Comparison of ENCODE assay signal across 1 cellular context in the genomic region with DNA sequence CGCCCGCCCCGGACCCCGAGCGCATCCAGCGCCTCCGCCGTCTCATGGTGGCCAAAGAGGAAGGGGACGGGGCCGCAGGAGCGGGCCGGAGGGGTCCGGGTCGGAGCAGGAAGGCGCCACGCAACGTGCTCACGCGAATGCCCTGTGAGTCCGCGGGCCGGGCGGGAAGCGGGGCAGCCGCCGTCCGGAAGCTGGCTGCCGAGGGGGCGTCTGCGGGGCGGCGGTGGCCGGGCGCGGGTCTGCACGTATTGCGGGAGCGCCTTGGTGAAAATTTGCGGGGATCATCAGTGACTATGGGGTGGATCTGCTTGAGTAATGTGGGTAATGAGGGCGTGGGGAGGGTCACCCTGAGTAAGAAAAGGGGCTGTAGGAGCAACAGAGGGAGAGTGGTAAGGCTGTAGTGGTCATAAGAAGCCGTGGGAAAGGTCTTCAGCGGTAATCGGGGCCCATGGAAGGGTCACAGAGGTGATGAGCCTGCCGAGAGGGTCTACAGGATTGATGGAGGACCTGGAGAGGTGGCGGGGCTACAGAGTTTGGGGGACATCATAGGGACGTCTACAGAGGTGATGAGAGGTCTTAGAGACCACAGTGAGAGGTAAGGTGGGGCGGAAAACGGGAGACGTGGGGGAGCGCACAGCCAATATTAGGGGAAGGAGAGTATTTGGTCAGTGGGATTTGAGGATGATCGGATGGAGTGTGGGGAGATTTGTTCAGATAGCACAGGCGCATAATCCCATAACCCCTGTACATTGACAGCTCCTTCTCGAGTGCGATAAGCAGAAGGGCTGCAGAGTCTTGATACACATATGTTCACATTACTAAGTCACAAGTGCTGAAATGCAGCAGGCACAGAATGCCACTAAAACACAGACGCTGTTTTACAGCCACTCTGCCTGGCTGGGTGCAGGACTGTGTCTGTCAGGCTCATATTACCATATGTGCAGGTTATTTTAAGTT.
TF ChIP-seq lines count a peak whose summit lies in the region.

No MANE protein-coding gene starts in this region.

TF ChIP-seq in K562, 482 proteins besides CTCF, POLR2A, EP300 and RAD21 (continued from another document and continues in another):
- TF ChIP-seq, protein P1, sequence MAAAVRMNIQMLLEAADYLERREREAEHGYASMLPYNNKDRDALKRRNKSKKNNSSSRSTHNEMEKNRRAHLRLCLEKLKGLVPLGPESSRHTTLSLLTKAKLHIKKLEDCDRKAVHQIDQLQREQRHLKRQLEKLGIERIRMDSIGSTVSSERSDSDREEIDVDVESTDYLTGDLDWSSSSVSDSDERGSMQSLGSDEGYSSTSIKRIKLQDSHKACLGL (CRISPR knock-in tag; IDR thresholded peaks at IDR 0.05; ENCODE audit: borderline replicate concordance, poor library complexity, severe bottlenecking) = no peak
- no peak for TF ChIP-seq ZNF79 (CRISPR knock-in tag; IDR thresholded peaks at IDR 0.05; ENCODE audit: low read depth)
- no peak for TF ChIP-seq ZNF830 (CRISPR knock-in tag; IDR thresholded peaks at IDR 0.05)
- TF ChIP-seq PCBP1 (IDR thresholded peaks at IDR 0.05; ENCODE audit: low read depth, low read length, poor library complexity, severe bottlenecking) = no peak
- TF ChIP-seq RBM14 (IDR thresholded peaks at IDR 0.05; ENCODE audit: borderline replicate concordance, insufficient read depth, low read depth, low read length) = no peak
- no peak for TF ChIP-seq BRF1 (IDR thresholded peaks at IDR 0.05; ENCODE audit: borderline replicate concordance, extremely low read depth, insufficient read length)
- no peak for TF ChIP-seq RFX7 (CRISPR knock-in tag; IDR thresholded peaks at IDR 0.05)
- TF ChIP-seq MYC (IDR thresholded peaks at IDR 0.05; ENCODE audit: low read depth, low read length) = no peak
- no peak for TF ChIP-seq MYC (CRISPR knock-in tag; IDR thresholded peaks at IDR 0.05; ENCODE audit: borderline replicate concordance, low read depth)
- TF ChIP-seq SOX6 (IDR thresholded peaks at IDR 0.05) = peak; percentile 51; the same call in 1 of the 2 replicates
- no peak for TF ChIP-seq MAFF (IDR thresholded peaks at IDR 0.05; ENCODE audit: low read length)
- TF ChIP-seq ZNF224 (CRISPR knock-in tag; IDR thresholded peaks at IDR 0.05) = no peak
- no peak for TF ChIP-seq FIP1L1 (IDR thresholded peaks at IDR 0.05; ENCODE audit: low read depth, low read length, poor library complexity, severe bottlenecking)
- TF ChIP-seq TCF7L2 (IDR thresholded peaks at IDR 0.05; ENCODE audit: low read depth, low read length) = no peak
- no peak for TF ChIP-seq HDAC8 (tag; IDR thresholded peaks at IDR 0.05)
- no peak for TF ChIP-seq YY1 (IDR thresholded peaks at IDR 0.05; ENCODE audit: borderline replicate concordance in 1 of 3, control insufficient read depth in 1 of 3, extremely low read depth in 1 of 3, insufficient read depth in 3 of 3, insufficient read length in 1 of 3, insufficient replicate concordance in 2 of 3, low read depth in 1 of 3, low read length in 2 of 3)
- no peak for TF ChIP-seq ZNF121 (CRISPR knock-in tag; conservative IDR thresholded peaks at IDR 0.05)
- TF ChIP-seq DDX20 (tag; IDR thresholded peaks at IDR 0.05; ENCODE audit: low read depth) = no peak
- TF ChIP-seq, protein P2, sequence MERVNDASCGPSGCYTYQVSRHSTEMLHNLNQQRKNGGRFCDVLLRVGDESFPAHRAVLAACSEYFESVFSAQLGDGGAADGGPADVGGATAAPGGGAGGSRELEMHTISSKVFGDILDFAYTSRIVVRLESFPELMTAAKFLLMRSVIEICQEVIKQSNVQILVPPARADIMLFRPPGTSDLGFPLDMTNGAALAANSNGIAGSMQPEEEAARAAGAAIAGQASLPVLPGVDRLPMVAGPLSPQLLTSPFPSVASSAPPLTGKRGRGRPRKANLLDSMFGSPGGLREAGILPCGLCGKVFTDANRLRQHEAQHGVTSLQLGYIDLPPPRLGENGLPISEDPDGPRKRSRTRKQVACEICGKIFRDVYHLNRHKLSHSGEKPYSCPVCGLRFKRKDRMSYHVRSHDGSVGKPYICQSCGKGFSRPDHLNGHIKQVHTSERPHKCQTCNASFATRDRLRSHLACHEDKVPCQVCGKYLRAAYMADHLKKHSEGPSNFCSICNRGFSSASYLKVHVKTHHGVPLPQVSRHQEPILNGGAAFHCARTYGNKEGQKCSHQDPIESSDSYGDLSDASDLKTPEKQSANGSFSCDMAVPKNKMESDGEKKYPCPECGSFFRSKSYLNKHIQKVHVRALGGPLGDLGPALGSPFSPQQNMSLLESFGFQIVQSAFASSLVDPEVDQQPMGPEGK (CRISPR knock-in tag; IDR thresholded peaks at IDR 0.05; ENCODE audit: borderline replicate concordance) = no peak
- TF ChIP-seq, protein P3, sequence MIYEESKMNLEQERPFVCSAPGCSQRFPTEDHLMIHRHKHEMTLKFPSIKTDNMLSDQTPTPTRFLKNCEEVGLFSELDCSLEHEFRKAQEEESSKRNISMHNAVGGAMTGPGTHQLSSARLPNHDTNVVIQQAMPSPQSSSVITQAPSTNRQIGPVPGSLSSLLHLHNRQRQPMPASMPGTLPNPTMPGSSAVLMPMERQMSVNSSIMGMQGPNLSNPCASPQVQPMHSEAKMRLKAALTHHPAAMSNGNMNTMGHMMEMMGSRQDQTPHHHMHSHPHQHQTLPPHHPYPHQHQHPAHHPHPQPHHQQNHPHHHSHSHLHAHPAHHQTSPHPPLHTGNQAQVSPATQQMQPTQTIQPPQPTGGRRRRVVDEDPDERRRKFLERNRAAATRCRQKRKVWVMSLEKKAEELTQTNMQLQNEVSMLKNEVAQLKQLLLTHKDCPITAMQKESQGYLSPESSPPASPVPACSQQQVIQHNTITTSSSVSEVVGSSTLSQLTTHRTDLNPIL (CRISPR knock-in tag; IDR thresholded peaks at IDR 0.05) = no peak
- TF ChIP-seq, protein P4, sequence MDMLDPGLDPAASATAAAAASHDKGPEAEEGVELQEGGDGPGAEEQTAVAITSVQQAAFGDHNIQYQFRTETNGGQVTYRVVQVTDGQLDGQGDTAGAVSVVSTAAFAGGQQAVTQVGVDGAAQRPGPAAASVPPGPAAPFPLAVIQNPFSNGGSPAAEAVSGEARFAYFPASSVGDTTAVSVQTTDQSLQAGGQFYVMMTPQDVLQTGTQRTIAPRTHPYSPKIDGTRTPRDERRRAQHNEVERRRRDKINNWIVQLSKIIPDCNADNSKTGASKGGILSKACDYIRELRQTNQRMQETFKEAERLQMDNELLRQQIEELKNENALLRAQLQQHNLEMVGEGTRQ (CRISPR knock-in tag; IDR thresholded peaks at IDR 0.05) = no peak
- no peak for TF ChIP-seq NUFIP1 (IDR thresholded peaks at IDR 0.05; ENCODE audit: partially characterized antibody)
- peak; percentile 19 for TF ChIP-seq RBBP5 (IDR thresholded peaks at IDR 0.05; ENCODE audit: borderline replicate concordance, insufficient read depth, low read length, poor library complexity, severe bottlenecking)
- TF ChIP-seq, protein P5, sequence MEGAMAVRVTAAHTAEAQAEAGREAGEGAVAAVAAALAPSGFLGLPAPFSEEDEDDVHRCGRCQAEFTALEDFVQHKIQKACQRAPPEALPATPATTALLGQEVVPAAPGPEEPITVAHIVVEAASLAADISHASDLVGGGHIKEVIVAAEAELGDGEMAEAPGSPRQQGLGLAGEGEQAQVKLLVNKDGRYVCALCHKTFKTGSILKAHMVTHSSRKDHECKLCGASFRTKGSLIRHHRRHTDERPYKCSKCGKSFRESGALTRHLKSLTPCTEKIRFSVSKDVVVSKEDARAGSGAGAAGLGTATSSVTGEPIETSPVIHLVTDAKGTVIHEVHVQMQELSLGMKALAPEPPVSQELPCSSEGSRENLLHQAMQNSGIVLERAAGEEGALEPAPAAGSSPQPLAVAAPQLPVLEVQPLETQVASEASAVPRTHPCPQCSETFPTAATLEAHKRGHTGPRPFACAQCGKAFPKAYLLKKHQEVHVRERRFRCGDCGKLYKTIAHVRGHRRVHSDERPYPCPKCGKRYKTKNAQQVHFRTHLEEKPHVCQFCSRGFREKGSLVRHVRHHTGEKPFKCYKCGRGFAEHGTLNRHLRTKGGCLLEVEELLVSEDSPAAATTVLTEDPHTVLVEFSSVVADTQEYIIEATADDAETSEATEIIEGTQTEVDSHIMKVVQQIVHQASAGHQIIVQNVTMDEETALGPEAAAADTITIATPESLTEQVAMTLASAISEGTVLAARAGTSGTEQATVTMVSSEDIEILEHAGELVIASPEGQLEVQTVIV (CRISPR knock-in tag; IDR thresholded peaks at IDR 0.05; ENCODE audit: borderline replicate concordance) = no peak
- no peak for TF ChIP-seq EHMT2 (IDR thresholded peaks at IDR 0.05)
- no peak for TF ChIP-seq ZNF347 (CRISPR knock-in tag; IDR thresholded peaks at IDR 0.05; ENCODE audit: low read depth)
- TF ChIP-seq NEUROD1 (IDR thresholded peaks at IDR 0.05; ENCODE audit: borderline replicate concordance, low read depth, low read length, partially characterized antibody) = no peak
- TF ChIP-seq, protein P6, sequence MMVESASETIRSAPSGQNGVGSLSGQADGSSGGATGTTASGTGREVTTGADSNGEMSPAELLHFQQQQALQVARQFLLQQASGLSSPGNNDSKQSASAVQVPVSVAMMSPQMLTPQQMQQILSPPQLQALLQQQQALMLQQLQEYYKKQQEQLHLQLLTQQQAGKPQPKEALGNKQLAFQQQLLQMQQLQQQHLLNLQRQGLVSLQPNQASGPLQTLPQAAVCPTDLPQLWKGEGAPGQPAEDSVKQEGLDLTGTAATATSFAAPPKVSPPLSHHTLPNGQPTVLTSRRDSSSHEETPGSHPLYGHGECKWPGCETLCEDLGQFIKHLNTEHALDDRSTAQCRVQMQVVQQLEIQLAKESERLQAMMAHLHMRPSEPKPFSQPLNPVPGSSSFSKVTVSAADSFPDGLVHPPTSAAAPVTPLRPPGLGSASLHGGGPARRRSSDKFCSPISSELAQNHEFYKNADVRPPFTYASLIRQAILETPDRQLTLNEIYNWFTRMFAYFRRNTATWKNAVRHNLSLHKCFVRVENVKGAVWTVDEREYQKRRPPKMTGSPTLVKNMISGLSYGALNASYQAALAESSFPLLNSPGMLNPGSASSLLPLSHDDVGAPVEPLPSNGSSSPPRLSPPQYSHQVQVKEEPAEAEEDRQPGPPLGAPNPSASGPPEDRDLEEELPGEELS (CRISPR knock-in tag; IDR thresholded peaks at IDR 0.05; ENCODE audit: borderline replicate concordance) = no peak
- peak in 1 of 2 experiments; percentile 43; a peak in 1 of 4 replicates for TF ChIP-seq KDM1A (IDR thresholded peaks at IDR 0.05)
- TF ChIP-seq ZBTB1 (CRISPR knock-in tag; IDR thresholded peaks at IDR 0.05; ENCODE audit: borderline replicate concordance, low read depth) = no peak
- no peak for TF ChIP-seq KAT8 (IDR thresholded peaks at IDR 0.05; ENCODE audit: low read depth)
- TF ChIP-seq BHLHE40 (IDR thresholded peaks at IDR 0.05; ENCODE audit: low read length) = no peak
- TF ChIP-seq, protein P7, sequence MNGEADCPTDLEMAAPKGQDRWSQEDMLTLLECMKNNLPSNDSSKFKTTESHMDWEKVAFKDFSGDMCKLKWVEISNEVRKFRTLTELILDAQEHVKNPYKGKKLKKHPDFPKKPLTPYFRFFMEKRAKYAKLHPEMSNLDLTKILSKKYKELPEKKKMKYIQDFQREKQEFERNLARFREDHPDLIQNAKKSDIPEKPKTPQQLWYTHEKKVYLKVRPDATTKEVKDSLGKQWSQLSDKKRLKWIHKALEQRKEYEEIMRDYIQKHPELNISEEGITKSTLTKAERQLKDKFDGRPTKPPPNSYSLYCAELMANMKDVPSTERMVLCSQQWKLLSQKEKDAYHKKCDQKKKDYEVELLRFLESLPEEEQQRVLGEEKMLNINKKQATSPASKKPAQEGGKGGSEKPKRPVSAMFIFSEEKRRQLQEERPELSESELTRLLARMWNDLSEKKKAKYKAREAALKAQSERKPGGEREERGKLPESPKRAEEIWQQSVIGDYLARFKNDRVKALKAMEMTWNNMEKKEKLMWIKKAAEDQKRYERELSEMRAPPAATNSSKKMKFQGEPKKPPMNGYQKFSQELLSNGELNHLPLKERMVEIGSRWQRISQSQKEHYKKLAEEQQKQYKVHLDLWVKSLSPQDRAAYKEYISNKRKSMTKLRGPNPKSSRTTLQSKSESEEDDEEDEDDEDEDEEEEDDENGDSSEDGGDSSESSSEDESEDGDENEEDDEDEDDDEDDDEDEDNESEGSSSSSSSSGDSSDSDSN (IDR thresholded peaks at IDR 0.05; ENCODE audit: borderline replicate concordance in 1 of 2, low read depth in 2 of 2, low read length in 2 of 2) = 0 out of 4 replicates have a peak, but pooled peaks of 1 of the 2 experiments have one; percentile 21
- peak; percentile 56; the same call in 1 of the 2 replicates for TF ChIP-seq MIER1 (IDR thresholded peaks at IDR 0.05; ENCODE audit: low read depth)
- TF ChIP-seq, protein P8, sequence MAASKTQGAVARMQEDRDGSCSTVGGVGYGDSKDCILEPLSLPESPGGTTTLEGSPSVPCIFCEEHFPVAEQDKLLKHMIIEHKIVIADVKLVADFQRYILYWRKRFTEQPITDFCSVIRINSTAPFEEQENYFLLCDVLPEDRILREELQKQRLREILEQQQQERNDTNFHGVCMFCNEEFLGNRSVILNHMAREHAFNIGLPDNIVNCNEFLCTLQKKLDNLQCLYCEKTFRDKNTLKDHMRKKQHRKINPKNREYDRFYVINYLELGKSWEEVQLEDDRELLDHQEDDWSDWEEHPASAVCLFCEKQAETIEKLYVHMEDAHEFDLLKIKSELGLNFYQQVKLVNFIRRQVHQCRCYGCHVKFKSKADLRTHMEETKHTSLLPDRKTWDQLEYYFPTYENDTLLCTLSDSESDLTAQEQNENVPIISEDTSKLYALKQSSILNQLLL (CRISPR knock-in tag; IDR thresholded peaks at IDR 0.05; ENCODE audit: borderline replicate concordance) = no peak
- TF ChIP-seq ZNF668 (CRISPR knock-in tag; IDR thresholded peaks at IDR 0.05) = no peak
- no peak for TF ChIP-seq EZH2 (IDR thresholded peaks at IDR 0.05; ENCODE audit: borderline replicate concordance, low read depth, low read length)
- TF ChIP-seq, protein P9, sequence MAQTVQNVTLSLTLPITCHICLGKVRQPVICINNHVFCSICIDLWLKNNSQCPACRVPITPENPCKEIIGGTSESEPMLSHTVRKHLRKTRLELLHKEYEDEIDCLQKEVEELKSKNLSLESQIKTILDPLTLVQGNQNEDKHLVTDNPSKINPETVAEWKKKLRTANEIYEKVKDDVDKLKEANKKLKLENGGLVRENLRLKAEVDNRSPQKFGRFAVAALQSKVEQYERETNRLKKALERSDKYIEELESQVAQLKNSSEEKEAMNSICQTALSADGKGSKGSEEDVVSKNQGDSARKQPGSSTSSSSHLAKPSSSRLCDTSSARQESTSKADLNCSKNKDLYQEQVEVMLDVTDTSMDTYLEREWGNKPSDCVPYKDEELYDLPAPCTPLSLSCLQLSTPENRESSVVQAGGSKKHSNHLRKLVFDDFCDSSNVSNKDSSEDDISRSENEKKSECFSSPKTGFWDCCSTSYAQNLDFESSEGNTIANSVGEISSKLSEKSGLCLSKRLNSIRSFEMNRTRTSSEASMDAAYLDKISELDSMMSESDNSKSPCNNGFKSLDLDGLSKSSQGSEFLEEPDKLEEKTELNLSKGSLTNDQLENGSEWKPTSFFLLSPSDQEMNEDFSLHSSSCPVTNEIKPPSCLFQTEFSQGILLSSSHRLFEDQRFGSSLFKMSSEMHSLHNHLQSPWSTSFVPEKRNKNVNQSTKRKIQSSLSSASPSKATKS (CRISPR knock-in tag; IDR thresholded peaks at IDR 0.05) = no peak
- TF ChIP-seq CREB1 (IDR thresholded peaks at IDR 0.05) = no peak
- TF ChIP-seq CREB1 (CRISPR knock-in tag; IDR thresholded peaks at IDR 0.05) = no peak
- no peak for TF ChIP-seq BCL6 (CRISPR knock-in tag; IDR thresholded peaks at IDR 0.05)
- no peak for TF ChIP-seq ZBTB17 (CRISPR knock-in tag; IDR thresholded peaks at IDR 0.05)
- no peak for TF ChIP-seq ZNF175 (CRISPR knock-in tag; IDR thresholded peaks at IDR 0.05; ENCODE audit: low read depth)
- no peak for TF ChIP-seq YBX1 (IDR thresholded peaks at IDR 0.05)
- TF ChIP-seq ETV1 (tag; conservative IDR thresholded peaks at IDR 0.05; ENCODE audit: low read depth) = no peak
- no peak for TF ChIP-seq ZNF445 (CRISPR knock-in tag; IDR thresholded peaks at IDR 0.05; ENCODE audit: low read depth)
- peak; percentile 76 for TF ChIP-seq MEIS2 (IDR thresholded peaks at IDR 0.05; ENCODE audit: partially characterized antibody)
- no peak for TF ChIP-seq MCM3 (IDR thresholded peaks at IDR 0.05)
